In genomic region chr6:54335871-54336270, GRCh38 we compare ENCODE assay signal across 13 cellular contexts. TPM values are rescaled to one million over a fixed set of nuclear protein-coding genes. Genes with fewer than 3 reads are reported as not detected.
DNase-seq lines count a peak whose midpoint lies in the region; ATAC-seq and TF ChIP-seq lines count a peak whose summit lies in the region.
"Had no signal": no experiment of that assay in that cellular context is flagged by ENCODE, and none has a peak within 500 bp of the region (broad histone marks: within the 10 kb centered on the region; RNA-seq: fewer than 3 reads in every experiment).

No MANE protein-coding gene starts in this region.

- H3K4me3 ChIP-seq in astrocyte of the cerebellum (ENCODE audit: low read depth, low read length): no peak overlapping the region
- H3K4me3 ChIP-seq: BLaER1 treated with 17β-estradiol and CSF1 and Interleukin-3, amounts not matched to agents 10 nM and 100 nM had no signal

- in situ Hi-C loops in astrocyte of the cerebellum (cut with HindIII; ENCODE audit: low sequenced_read_pairs): no loop called here

- TF ChIP-seq CTCF in astrocyte of the cerebellum (IDR thresholded peaks at IDR 0.05; ENCODE audit: low read depth, low read length, missing control alignments): no peak

- ATAC-seq in GM18873 (IDR thresholded peaks at IDR 0.05; ENCODE audit: low FRiP score, unreplicated experiment): no peak
- ATAC-seq in esophagus mucosa: no peak

- peak; percentile 95 for DNase-seq in A172 (ENCODE audit: low spot score)
- DNase-seq in HK-2 (ENCODE audit: unreplicated experiment): peak; percentile 20
- peak; percentile 93 for DNase-seq in astrocyte of the cerebellum (ENCODE audit: low read depth)
- peak; percentile 16 for DNase-seq in iPS DF 4.7 (ENCODE audit: extremely low read depth, low spot score)
- no peak for DNase-seq in NCI-H1436 treated with DMSO at 0.1 percent for 48 hours (lab: John Stamatoyannopoulos, UW)
- DNase-seq in NCI-H69 (lab: John Stamatoyannopoulos, UW): no peak
- DNase-seq: activated CD4-positive, CD25-positive, alpha-beta regulatory T cell; activated naive CD4-positive, alpha-beta T cell treated with anti-CD3 and anti-CD28 coated beads for 36 hours; glutamatergic neuron; KBM-7 had no signal

RNA-seq across cellular contexts. Expression of gene TINAG, which starts 27.6 kb away (rescaled TPM):
- total RNA-seq in A172 (2014; rRNA removed; shearing (Covaris generic)): not detected in 2 replicates
- not detected for total RNA-seq in esophagus mucosa
- total RNA-seq: activated naive CD4-positive, alpha-beta T cell treated with anti-CD3 and anti-CD28 coated beads for 36 hours had no signal

Comparison
In these comparisons a context has a peak if more than half of its experiments do, and no peak if none do; other contexts are left out.
1. DNase-seq: peak in A172 (single experiment), HK-2 (single experiment), astrocyte of the cerebellum (single experiment) and iPS DF 4.7 (single experiment); none in NCI-H1436 treated with DMSO at 0.1 percent for 48 hours (single experiment) and NCI-H69 (single experiment).